In the genomic region with DNA sequence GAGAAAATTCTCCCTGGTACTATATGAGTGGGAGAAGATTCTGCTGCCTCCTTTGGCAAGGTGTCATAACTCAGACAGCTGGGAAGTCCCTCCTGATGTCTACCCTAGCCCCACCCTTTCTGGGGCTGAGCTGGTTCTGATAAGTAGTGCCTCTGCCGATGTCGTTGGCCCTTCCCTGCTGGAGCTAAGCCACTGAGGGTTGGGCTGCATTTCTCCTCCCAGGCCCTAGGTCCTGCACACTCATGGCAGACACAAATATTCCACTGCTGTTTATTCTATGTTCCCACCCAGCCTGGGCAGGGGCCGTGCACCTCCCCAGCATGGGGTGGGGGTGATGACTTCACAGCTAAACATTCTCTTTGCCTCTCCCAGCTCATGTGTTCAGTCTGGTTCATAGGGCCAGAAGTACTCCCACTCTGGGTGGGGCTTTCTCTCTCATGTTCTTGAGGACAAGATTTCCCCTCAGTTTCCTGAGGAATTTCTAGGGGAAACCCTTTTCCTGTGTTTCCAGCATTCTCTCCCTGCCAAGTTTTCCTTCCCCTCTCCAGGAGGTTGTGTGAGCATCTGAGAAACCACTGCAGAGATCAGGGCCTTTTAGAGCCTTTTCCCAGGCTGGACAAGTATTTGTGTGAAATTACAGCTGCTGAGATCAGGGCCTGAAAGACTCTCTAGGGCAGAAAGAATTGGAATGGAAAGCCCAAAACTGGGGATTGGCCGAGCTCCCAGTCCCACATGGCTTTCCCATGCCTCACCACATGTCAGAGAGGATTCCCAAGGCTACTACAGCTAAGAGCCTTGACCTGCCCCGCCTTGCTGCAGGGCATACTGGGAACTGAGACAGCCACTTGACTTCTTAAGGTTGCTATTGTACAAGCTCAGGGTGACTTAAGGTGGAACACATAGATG, we compare ENCODE assay signal across 1 cellular context.
TF ChIP-seq lines count a peak whose summit lies in the region.

No MANE protein-coding gene starts in this region.

TF ChIP-seq in IMR-90, 13 proteins besides CTCF, POLR2A, EP300 and RAD21 (continued from another document):
- TF ChIP-seq MAFK (IDR thresholded peaks at IDR 0.05; ENCODE audit: low read depth, low read length) (no peak), NFE2L2 (IDR thresholded peaks at IDR 0.05; ENCODE audit: low read depth, low read length) (peak; percentile 58; the same call in 1 of the 2 replicates), RFX5 (IDR thresholded peaks at IDR 0.05; ENCODE audit: low read depth, low read length) (no peak), SMC3 (IDR thresholded peaks at IDR 0.05; ENCODE audit: low read depth, low read length) (0 out of 2 replicates have a peak, but pooled peaks have one; percentile 27), MXI1 (IDR thresholded peaks at IDR 0.05; ENCODE audit: borderline replicate concordance, low read depth, low read length) (peak; percentile 98), CEBPB (IDR thresholded peaks at IDR 0.05; ENCODE audit: low read depth, low read length) (no peak)
- TF ChIP-seq, protein P1, sequence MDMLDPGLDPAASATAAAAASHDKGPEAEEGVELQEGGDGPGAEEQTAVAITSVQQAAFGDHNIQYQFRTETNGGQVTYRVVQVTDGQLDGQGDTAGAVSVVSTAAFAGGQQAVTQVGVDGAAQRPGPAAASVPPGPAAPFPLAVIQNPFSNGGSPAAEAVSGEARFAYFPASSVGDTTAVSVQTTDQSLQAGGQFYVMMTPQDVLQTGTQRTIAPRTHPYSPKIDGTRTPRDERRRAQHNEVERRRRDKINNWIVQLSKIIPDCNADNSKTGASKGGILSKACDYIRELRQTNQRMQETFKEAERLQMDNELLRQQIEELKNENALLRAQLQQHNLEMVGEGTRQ (IDR thresholded peaks at IDR 0.05; ENCODE audit: low read depth, low read length): peak; percentile 47; the same call in 1 of the 2 replicates
TF ChIP-seq in IMR-90: peak in this region for 7.
